ENCODE assay signal across 1 cellular context in genomic region chr3:184154909-184155643, GRCh38.
A peak's percentile ranks its signal among the peaks of the same experiment; 100 is the strongest.
TF ChIP-seq lines count a peak whose summit lies in the region.

Gene DVL3 (plus strand): TSS chr3:184155377. CDS start chr3:184155636, 259 bp downstream.

TF ChIP-seq in K562, 482 proteins besides CTCF, POLR2A, EP300 and RAD21 (continued from another document and continues in another):
- no peak for TF ChIP-seq ZMIZ1 (IDR thresholded peaks at IDR 0.05; ENCODE audit: low read depth in 2 of 2, low read length in 2 of 2)
- TF ChIP-seq GTF2F1 (IDR thresholded peaks at IDR 0.05; ENCODE audit: low read depth, low read length), result no peak
- no peak for TF ChIP-seq ZNF224 (CRISPR knock-in tag; IDR thresholded peaks at IDR 0.05)
- no peak for TF ChIP-seq OTX1 (CRISPR knock-in tag; IDR thresholded peaks at IDR 0.05)
- TF ChIP-seq TBP (optimal IDR thresholded peaks at IDR 0.05; ENCODE audit: low read depth, low read length), result no peak
- TF ChIP-seq ZNF778 (CRISPR knock-in tag; IDR thresholded peaks at IDR 0.05), result no peak
- no peak for TF ChIP-seq AFF1 (IDR thresholded peaks at IDR 0.05; ENCODE audit: low read depth in 1 of 2, partially characterized antibody in 2 of 2)
- no peak for TF ChIP-seq ZNF324 (CRISPR knock-in tag; IDR thresholded peaks at IDR 0.05)
- no peak for TF ChIP-seq FOXJ3 (CRISPR knock-in tag; IDR thresholded peaks at IDR 0.05)
- TF ChIP-seq ELF1 (tag; IDR thresholded peaks at IDR 0.05), result peak; percentile 86
- TF ChIP-seq IRF9 (tag; IDR thresholded peaks at IDR 0.05), result no peak
- no peak for TF ChIP-seq SAFB (IDR thresholded peaks at IDR 0.05; ENCODE audit: borderline replicate concordance, low read depth, low read length)
- TF ChIP-seq NCOA1 (IDR thresholded peaks at IDR 0.05; ENCODE audit: low read depth), result 0 out of 2 replicates have a peak, but pooled peaks have one; percentile 23
- TF ChIP-seq NR2C2 (CRISPR knock-in tag; IDR thresholded peaks at IDR 0.05), result no peak
- TF ChIP-seq NR2C2 (tag; IDR thresholded peaks at IDR 0.05), result peak; percentile 56
- TF ChIP-seq KAT8 (IDR thresholded peaks at IDR 0.05; ENCODE audit: low read depth), result no peak
- no peak for TF ChIP-seq XRCC3 (IDR thresholded peaks at IDR 0.05)
- TF ChIP-seq ID3 (CRISPR knock-in tag; IDR thresholded peaks at IDR 0.05), result no peak
- 0 out of 2 replicates have a peak, but pooled peaks have one; percentile 58 for TF ChIP-seq ID3 (tag; IDR thresholded peaks at IDR 0.05)
- no peak for TF ChIP-seq TRIM28 (IDR thresholded peaks at IDR 0.05)
- no peak for TF ChIP-seq TRIM24 (IDR thresholded peaks at IDR 0.05)
- TF ChIP-seq NR2C1 (IDR thresholded peaks at IDR 0.05), result 0 out of 2 replicates have a peak, but pooled peaks have one; percentile 15
- TF ChIP-seq NR2C1 (tag; IDR thresholded peaks at IDR 0.05), result no peak
- TF ChIP-seq ZKSCAN1 (IDR thresholded peaks at IDR 0.05; ENCODE audit: low read depth, low read length), result no peak
- no peak for TF ChIP-seq CREB3 (tag; conservative IDR thresholded peaks at IDR 0.05; ENCODE audit: low read depth)
- TF ChIP-seq ZNF707 (CRISPR knock-in tag; conservative IDR thresholded peaks at IDR 0.05), result no peak
- TF ChIP-seq TGIF2 (CRISPR knock-in tag; IDR thresholded peaks at IDR 0.05), result no peak
- TF ChIP-seq TAF15 (IDR thresholded peaks at IDR 0.05; ENCODE audit: low read depth, low read length), result no peak
- no peak for TF ChIP-seq HLTF (IDR thresholded peaks at IDR 0.05)
- no peak for TF ChIP-seq TEAD2 (tag; IDR thresholded peaks at IDR 0.05)
- TF ChIP-seq NFIX (CRISPR knock-in tag; IDR thresholded peaks at IDR 0.05; ENCODE audit: low read depth), result no peak
- no peak for TF ChIP-seq ZNF644 (tag; IDR thresholded peaks at IDR 0.05; ENCODE audit: low read depth)
- no peak for TF ChIP-seq USF1 (CRISPR knock-in tag; IDR thresholded peaks at IDR 0.05)
- TF ChIP-seq HMG20A (CRISPR knock-in tag; conservative IDR thresholded peaks at IDR 0.05), result no peak
- TF ChIP-seq DDX20 (tag; IDR thresholded peaks at IDR 0.05; ENCODE audit: low read depth), result no peak
- no peak for TF ChIP-seq ADNP (tag; IDR thresholded peaks at IDR 0.05)
- no peak for TF ChIP-seq ARID1B (IDR thresholded peaks at IDR 0.05)
- no peak for TF ChIP-seq RREB1 (CRISPR knock-in tag; IDR thresholded peaks at IDR 0.05)
- no peak for TF ChIP-seq ZBTB26 (CRISPR knock-in tag; IDR thresholded peaks at IDR 0.05)
- no peak for TF ChIP-seq SAFB2 (IDR thresholded peaks at IDR 0.05; ENCODE audit: borderline replicate concordance, low read depth, low read length, severe bottlenecking)
- TF ChIP-seq MXI1 (IDR thresholded peaks at IDR 0.05; ENCODE audit: low read depth, low read length), result no peak
- no peak for TF ChIP-seq ZFP30 (CRISPR knock-in tag; IDR thresholded peaks at IDR 0.05; ENCODE audit: borderline replicate concordance)
- 0 out of 4 replicates have a peak, but pooled peaks of 1 of the 2 experiments have one; percentile 2 for TF ChIP-seq MLLT1 (IDR thresholded peaks at IDR 0.05)
- no peak for TF ChIP-seq CREM (IDR thresholded peaks at IDR 0.05; ENCODE audit: low read depth)
- TF ChIP-seq DPF2 (IDR thresholded peaks at IDR 0.05), result no peak
- no peak for TF ChIP-seq ZNF780A (CRISPR knock-in tag; IDR thresholded peaks at IDR 0.05)
- no peak for TF ChIP-seq BACH1 (tag; IDR thresholded peaks at IDR 0.05)
- TF ChIP-seq RBBP5 (IDR thresholded peaks at IDR 0.05; ENCODE audit: borderline replicate concordance, insufficient read depth, low read length, poor library complexity, severe bottlenecking), result peak; percentile 74
- no peak for TF ChIP-seq MED1 (CRISPR knock-in tag; IDR thresholded peaks at IDR 0.05; ENCODE audit: borderline replicate concordance)
- no peak for TF ChIP-seq TCF15 (CRISPR knock-in tag; IDR thresholded peaks at IDR 0.05)
- peak in 1 of 2 experiments; percentile 31; a peak in 1 of 4 replicates for TF ChIP-seq MAZ (CRISPR knock-in tag; conservative IDR thresholded peaks at IDR 0.05 in 1 of 2, IDR thresholded peaks at IDR 0.05 in 1 of 2)
